Comparison of ENCODE assay signal across 8 cellular contexts in the genomic region with DNA sequence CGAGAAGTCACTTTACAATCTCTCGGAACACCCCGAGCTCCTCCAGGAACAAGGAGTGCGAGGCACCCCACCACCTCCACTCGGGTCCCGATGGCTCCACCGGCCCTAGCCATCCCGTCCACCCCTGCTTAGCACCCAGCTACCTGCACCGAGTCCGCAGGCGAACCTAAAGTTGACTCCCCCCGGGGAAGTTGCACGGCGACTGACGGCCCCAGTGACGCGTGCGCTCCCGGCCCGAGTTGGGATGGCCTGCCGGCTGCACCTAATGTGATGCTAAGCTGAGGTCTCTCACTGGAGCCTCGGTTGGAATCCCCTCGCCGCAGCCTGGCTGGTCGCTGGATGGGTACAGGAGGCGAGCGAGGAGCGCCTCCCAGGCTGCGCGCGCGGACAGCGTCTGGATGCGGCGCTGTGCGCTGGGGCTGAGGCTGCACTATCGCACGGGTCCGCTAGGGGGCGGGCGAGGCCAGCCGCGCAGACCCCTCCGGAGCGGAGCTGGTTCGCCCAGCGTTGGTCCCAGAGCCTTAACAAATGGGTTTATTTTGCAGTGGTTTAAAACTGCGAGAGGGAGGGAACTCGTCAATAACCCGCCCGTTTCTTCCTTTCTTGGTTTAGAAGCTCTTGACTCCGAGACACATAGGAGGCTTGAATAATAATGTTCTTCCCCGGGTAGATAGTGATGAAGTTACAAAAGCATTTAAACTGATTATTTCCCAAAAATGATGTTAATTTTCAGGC. TPM values are rescaled to one million over a fixed set of nuclear protein-coding genes. Genes with fewer than 3 reads are reported as not detected.
A peak's percentile ranks its signal among the peaks of the same experiment; 100 is the strongest.
DNase-seq lines count a peak whose midpoint lies in the region; ATAC-seq and TF ChIP-seq lines count a peak whose summit lies in the region.

A gene (minus strand): TSS at position 526 of the 735 bp plus-strand sequence. CDS start 1,426 bp downstream, outside the sequence.

- H3K4me3 ChIP-seq in CD4-positive, CD25-positive, alpha-beta regulatory T cell (ENCODE audit: low read depth, low read length) = peak within 1 kb of the TSS; percentile 19
- peak within 1 kb of the TSS; percentile 72 for H3K4me3 ChIP-seq in fibroblast of the aortic adventitia (ENCODE audit: low read depth, low read length)

- no peaks in the 10 kb centered on the region for H3K36me3 ChIP-seq in CD4-positive, CD25-positive, alpha-beta regulatory T cell (ENCODE audit: control insufficient read depth, insufficient read depth, low read length)

- H3K27ac Mint-ChIP-seq in CD4-positive, CD25-positive, alpha-beta regulatory T cell = no peak within 1 kb of the TSS
- peak within 1 kb of the TSS; percentile 12 for H3K27ac Mint-ChIP-seq in neural crest cell (ENCODE audit: unreplicated experiment)

- H3K27me3 Mint-ChIP-seq in CD4-positive, CD25-positive, alpha-beta regulatory T cell = peaks cover 32% of the 10 kb centered on the region
- H3K27me3 Mint-ChIP-seq in neural crest cell (ENCODE audit: low read depth) = peaks cover 37% of the 10 kb centered on the region

- no peaks in the 10 kb centered on the region for H3K36me3 Mint-ChIP-seq in CD4-positive, CD25-positive, alpha-beta regulatory T cell
- peaks cover 2% of the 10 kb centered on the region for H3K36me3 Mint-ChIP-seq in neural crest cell (ENCODE audit: low read depth)

- H3K9me3 ChIP-seq in CD4-positive, CD25-positive, alpha-beta regulatory T cell (ENCODE audit: control insufficient read depth in 2 of 2, low read length in 2 of 2) = no peaks in the 10 kb centered on the region

- peak within 1 kb of the TSS in 2 of 4 donors; percentile 39 to 48 for H3K4me3 Mint-ChIP-seq in CD4-positive, CD25-positive, alpha-beta regulatory T cell
- H3K4me3 Mint-ChIP-seq in neural crest cell = peak within 1 kb of the TSS; percentile 74

- TF ChIP-seq CTCF in fibroblast of the aortic adventitia (IDR thresholded peaks at IDR 0.05; ENCODE audit: insufficient read depth, low read length) = peak; percentile 94
- TF ChIP-seq CTCF in neural crest cell (conservative IDR thresholded peaks at IDR 0.05) = peak; percentile 99

- H3K27ac ChIP-seq in CD4-positive, CD25-positive, alpha-beta regulatory T cell (ENCODE audit: insufficient read depth, low read length, poor library complexity, severe bottlenecking) = no peak within 1 kb of the TSS

- peaks cover 17% of the 10 kb centered on the region for H3K4me1 ChIP-seq in CD4-positive, CD25-positive, alpha-beta regulatory T cell (ENCODE audit: control insufficient read depth, insufficient read depth, low read length, poor library complexity, severe bottlenecking)

- ATAC-seq in CD4-positive, CD25-positive, alpha-beta regulatory T cell (ENCODE audit: low read depth in 2 of 2) = peak; percentile 70 to 71
- peak; percentile 54 for ATAC-seq in GM19025 (IDR thresholded peaks at IDR 0.05; ENCODE audit: low read depth, unreplicated experiment)
- ATAC-seq in HG03159 (IDR thresholded peaks at IDR 0.05; ENCODE audit: unreplicated experiment) = peak; percentile 78

- H3K9me3 Mint-ChIP-seq in CD4-positive, CD25-positive, alpha-beta regulatory T cell = no peaks in the 10 kb centered on the region
- H3K9me3 Mint-ChIP-seq in neural crest cell = no peaks in the 10 kb centered on the region

- peaks cover 6% of the 10 kb centered on the region for H3K27me3 ChIP-seq in CD4-positive, CD25-positive, alpha-beta regulatory T cell (ENCODE audit: control insufficient read depth, insufficient read depth, low read length)

- peaks cover 0 to 12% (median 1%) of the 10 kb centered on the region in 4 donors for H3K4me1 Mint-ChIP-seq in CD4-positive, CD25-positive, alpha-beta regulatory T cell
- H3K4me1 Mint-ChIP-seq in neural crest cell = peaks cover 32% of the 10 kb centered on the region

- peak in 2 of 3 donors; percentile 43 to 53 for DNase-seq in CD4-positive, CD25-positive, alpha-beta regulatory T cell
- DNase-seq in NCI-H748 (lab: John Stamatoyannopoulos, UW; ENCODE audit: unreplicated experiment) = peak; percentile 79
- peak; percentile 73 to 80 for DNase-seq in activated T-cell treated with anti-CD3 and anti-CD28 coated beads, Interleukin-2, amount 50 U/mL, for 48 hours
- DNase-seq in fibroblast of the aortic adventitia (ENCODE audit: low read depth) = peak; percentile 79
- peak; percentile 79 for DNase-seq in neural crest cell (ENCODE audit: low read depth, low spot score)
- peak; percentile 79 for DNase-seq in superior temporal gyrus (ENCODE audit: extremely low spot score)

RNA-seq across cellular contexts. Expression of the gene that starts here (rescaled TPM):
- total RNA-seq in CD4-positive, CD25-positive, alpha-beta regulatory T cell = 0.17 TPM
- not detected for polyA plus RNA-seq in CD4-positive, CD25-positive, alpha-beta regulatory T cell
- total RNA-seq in fibroblast of the aortic adventitia (ENCODE audit: low replicate concordance) = 6.1 and 7.0 TPM in 2 replicates
- total RNA-seq in neural crest cell = 5.3 and 7.9 TPM in 2 replicates

Comparison
In these comparisons a context has a peak if more than half of its experiments do, and no peak if none do; other contexts are left out.
1. Peak in DNase-seq, ATAC-seq and H3K4me3 ChIP-seq in CD4-positive, CD25-positive, alpha-beta regulatory T cell; RNA of the gene not detected or under 1 TPM.